In genomic region chr6:43724914-43725642, GRCh38 we compare ENCODE assay signal across 9 cellular contexts. TPM values are rescaled to one million over a fixed set of nuclear protein-coding genes. Genes with fewer than 3 reads are reported as not detected.
DNase-seq lines count a peak whose midpoint lies in the region; ATAC-seq, FAIRE-seq and TF ChIP-seq lines count a peak whose summit lies in the region.
"Had no signal": no experiment of that assay in that cellular context is flagged by ENCODE, and none has a peak within 500 bp of the region (broad histone marks: within the 10 kb centered on the region; RNA-seq: fewer than 3 reads in every experiment).

No MANE protein-coding gene starts in this region.

- TF ChIP-seq POLR2A in A549 (IDR thresholded peaks at IDR 0.05; ENCODE audit: low read length) = no peak

- H3K27me3 ChIP-seq in RWPE2 (ENCODE audit: insufficient read depth, poor library complexity, severe bottlenecking) = no peaks in the 10 kb centered on the region

- 57% methylated on average over 6 of the region's 17 CpGs for WGBS in A549 (ENCODE audit: missing lambda C conversion rate)

- H3K9me3 ChIP-seq in A549 (0 out of 3 replicates have a peak, but pooled peaks cover 3% of the 10 kb centered on the region), RWPE2 (ENCODE audit: severe bottlenecking) (no peaks in the 10 kb centered on the region)

- H3K4me3 ChIP-seq in A549 = no peak overlapping the region
- H3K4me3 ChIP-seq in RWPE2 (ENCODE audit: severe bottlenecking) = no peak overlapping the region

- ATAC-seq in A549 (peak in 1 of 2 experiments; percentile 36; a peak in 1 of 6 replicates), GM19023 (IDR thresholded peaks at IDR 0.05; ENCODE audit: unreplicated experiment) (peak; percentile 74), HG03521 (IDR thresholded peaks at IDR 0.05; ENCODE audit: unreplicated experiment) (peak; percentile 68), RWPE2 (ENCODE audit: low read depth) (peak; percentile 86), Right ventricle myocardium superior (ENCODE audit: poor library complexity) (peak; percentile 87)

- intact Hi-C loops in Right ventricle myocardium superior (cut with DNase I) = loop anchor here (5.0 kb wide), 2 partner anchors 42 to 352 kb away; no protein-coding TSS in a partner anchor

- H3K27ac ChIP-seq in A549 = peak overlapping the region; percentile 35 to 62; a peak in 4 of 6 replicates
- peak overlapping the region; percentile 44 for H3K27ac ChIP-seq in RWPE2 (ENCODE audit: poor library complexity, severe bottlenecking)

- DNase-seq in A549 (ENCODE audit: low read depth in 1 of 2, low spot score in 1 of 2) (no peak), RWPE2 (ENCODE audit: low spot score) (peak; percentile 92), Right ventricle myocardium superior (peak; percentile 89), NCI-H2227 treated with DMSO at 0.1 percent for 48 hours (lab: John Stamatoyannopoulos, UW) (no peak)
- DNase-seq in activated T-helper 9 cell treated with anti-CD3 and anti-CD28 coated beads, Interleukin-2, amount 50 U/mL, for 16 hours (ENCODE audit: low read depth) = peak; percentile 74
- DNase-seq in stimulated activated CD4-positive, alpha-beta T cell treated with anti-CD3 and anti-CD28 coated beads, Interleukin-1b, Interleukin-23, amount 100 ng/mL, for 24 hours (ENCODE audit: low read depth in 4 of 4, low spot score in 1 of 4) = peak; percentile 35 to 74 (median 48)

- TF ChIP-seq RAD21 in A549 (conservative IDR thresholded peaks at IDR 0.05 in 1 of 2, IDR thresholded peaks at IDR 0.05 in 1 of 2) = no peak

- H3K4me2 ChIP-seq in A549 = no peak overlapping the region

- TF ChIP-seq EP300 in A549 (IDR thresholded peaks at IDR 0.05) = no peak

- no peak for TF ChIP-seq CTCF in A549 (IDR thresholded peaks at IDR 0.05)
- TF ChIP-seq CTCF in RWPE2 (IDR thresholded peaks at IDR 0.05; ENCODE audit: poor library complexity, severe bottlenecking) = no peak

- H3K36me3 ChIP-seq in RWPE2 (ENCODE audit: low read depth) = no peaks in the 10 kb centered on the region

- POLR2A ChIA-PET in A549 (lab: Yijun Ruan, JAX) = interaction anchor here (0.6 kb wide), 1 partner anchor 45 kb away, joined by 4 read pairs; the partner anchor contains the start of gene VEGFA

- CTCF ChIA-PET in A549 (lab: Yijun Ruan, JAX) = interaction anchor here (1.0 to 2.5 kb wide), 15 partner anchors 10 to 354 kb away, joined by 3 to 18 read pairs (median 5); partner anchors contain the start of gene VEGFA

- H3K4me1 ChIP-seq in A549 (peaks cover 9% of the 10 kb centered on the region; the same call in 2 of the 3 replicates), RWPE2 (ENCODE audit: insufficient read depth, poor library complexity, severe bottlenecking) (peaks cover 17% of the 10 kb centered on the region)

- no peak for FAIRE-seq in A549 (lab: Jason Lieb, UNC)
- FAIRE-seq: G401.6 had no signal

TF ChIP-seq in A549, 52 proteins besides CTCF, POLR2A, EP300 and RAD21:
- no peak for TF ChIP-seq NPAS2 (CRISPR knock-in tag; IDR thresholded peaks at IDR 0.05; ENCODE audit: borderline replicate concordance)

RNA-seq across cellular contexts. Expression of gene MRPS18A, which starts 37.5 kb away (rescaled TPM):
- polyA plus RNA-seq in A549 (2011; rRNA removed) (44.2 and 54.2 TPM in 2 replicates), A549 (2017; fragmentation: RNase III; extraction: RNeasy Plus Mini Kit Qiagen cat#74134 plus additional on column Dnase treatment) (38.0 to 42.1 TPM (median 41.1 TPM) in 3 replicates)
- 63.2 and 69.3 TPM in 2 replicates for polyA plus RNA-seq in A549 (2012; cell fraction: cytosol; rRNA removed)
- polyA plus RNA-seq in A549 (2012; cell fraction: nucleus; rRNA removed) = 48.8 and 60.2 TPM in 2 replicates
- polyA minus RNA-seq in A549 (2011; rRNA and poly(A)+ RNA removed) = 60.9 and 76.0 TPM in 2 replicates
- 39.5 TPM for total RNA-seq in Right ventricle myocardium superior

RNA-seq across cellular contexts. Expression of gene VEGFA, which starts 44.9 kb away (rescaled TPM):
- polyA plus RNA-seq in A549 (2011; rRNA removed) (83.7 and 101 TPM in 2 replicates), A549 (2017; fragmentation: RNase III; extraction: RNeasy Plus Mini Kit Qiagen cat#74134 plus additional on column Dnase treatment) (35.4 to 41.1 TPM (median 35.8 TPM) in 3 replicates)
- polyA plus RNA-seq in A549 (2012; cell fraction: cytosol; rRNA removed) = 71.6 and 78.6 TPM in 2 replicates
- polyA plus RNA-seq in A549 (2012; cell fraction: nucleus; rRNA removed) = 87.2 and 111 TPM in 2 replicates
- polyA minus RNA-seq in A549 (2011; rRNA and poly(A)+ RNA removed) = 125 and 135 TPM in 2 replicates
- 230 TPM for total RNA-seq in Right ventricle myocardium superior

Comparison
In these comparisons a context has a peak if more than half of its experiments do, and no peak if none do; other contexts are left out.
1. DNase-seq: peak in RWPE2 (single experiment), activated T-helper 9 cell treated with anti-CD3 and anti-CD28 coated beads, Interleukin-2, amount 50 U/mL, for 16 hours (single experiment), Right ventricle myocardium superior (single experiment) and stimulated activated CD4-positive, alpha-beta T cell treated with anti-CD3 and anti-CD28 coated beads, Interleukin-1b, Interleukin-23, amount 100 ng/mL, for 24 hours (4 of 4); none in A549 (0 of 2) and NCI-H2227 treated with DMSO at 0.1 percent for 48 hours (single experiment).